In the genomic region with DNA sequence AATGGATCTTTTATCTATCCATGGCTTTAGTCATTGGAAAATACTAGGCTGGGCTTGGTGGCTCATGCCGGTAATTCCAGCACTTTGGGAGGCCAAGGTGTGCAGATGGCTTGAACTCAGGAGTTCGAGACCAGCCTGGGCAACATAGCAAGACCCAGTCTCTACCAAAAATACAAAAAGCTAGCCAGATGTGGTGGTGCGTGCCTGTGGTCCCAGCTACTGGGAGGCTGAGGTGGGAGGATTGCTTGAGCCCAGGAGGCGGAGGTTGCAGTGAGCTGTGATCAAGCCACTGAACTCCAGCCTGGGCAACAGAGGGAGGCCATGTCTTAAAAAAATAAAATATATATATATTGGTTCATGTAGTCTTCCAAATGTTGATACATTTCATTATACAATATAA, we compare ENCODE assay signal across 15 cellular contexts. TPM values are rescaled to one million over a fixed set of nuclear protein-coding genes. Genes with fewer than 3 reads are reported as not detected.
"Had no signal": no experiment of that assay in that cellular context is flagged by ENCODE, and none has a peak within 500 bp of the region (broad histone marks: within the 10 kb centered on the region; RNA-seq: fewer than 3 reads in every experiment).

No MANE protein-coding gene starts in this region.

RNA-seq across cellular contexts. Expression of a gene that starts 37.5 kb away (rescaled TPM):
- total RNA-seq: activated B cell treated with CpG ODN at 0.5 μM for 24 hours; activated CD4-positive, alpha-beta memory T cell treated with anti-CD3 and anti-CD28 coated beads for 36 hours; activated CD4-positive, alpha-beta T cell treated with anti-CD3 and anti-CD28 coated beads, Interleukin-2, amount 10 ng/mL, durations not matched to agents 24 days and 14 days; activated CD8-positive, alpha-beta memory T cell treated with anti-CD3 and anti-CD28 coated beads for 36 hours; activated CD8-positive, alpha-beta memory T cell treated with anti-CD3 and anti-CD28 coated beads, Interleukin-2, amount 10 ng/mL, durations not matched to agents 7 days and 5 days; activated CD8-positive, alpha-beta T cell treated with anti-CD3 and anti-CD28 coated beads, Interleukin-2, amount 10 ng/mL, durations not matched to agents 7 days and 5 days; activated naive CD8-positive, alpha-beta T cell treated with anti-CD3 and anti-CD28 coated beads for 36 hours; activated T-cell treated with anti-CD3 and anti-CD28 coated beads, Interleukin-2, amount 50 U/mL, for 72 hours; aorta; body of pancreas; colonic mucosa; dermis microvascular lymphatic vessel endothelial cell; esophagus squamous epithelium; T-helper 17 cell had no signal
- polyA plus RNA-seq: endothelial cell of umbilical vein had no signal
